21 cellular contexts compared by ENCODE assay signal in genomic region chr20:61878478-61879302, GRCh38.
"Had no signal": no experiment of that assay in that cellular context is flagged by ENCODE, and none has a peak within 500 bp of the region (broad histone marks: within the 10 kb centered on the region; RNA-seq: fewer than 3 reads in every experiment).

No MANE protein-coding gene starts in this region.

- ATAC-seq: PC-3, T-cell had no signal

- H3K4me2 ChIP-seq: SK-N-SH had no signal

- H3K4me3 ChIP-seq: Peyer's patch had no signal

- H3K4me1 ChIP-seq: Peyer's patch had no signal

- H3K9ac ChIP-seq: SK-N-SH had no signal

- H3K9me3 Mint-ChIP-seq: T-cell had no signal

- H3K4me3 Mint-ChIP-seq: T-cell had no signal

- H3K27ac ChIP-seq: HL-60, Peyer's patch had no signal

- H3K27me3 ChIP-seq: Peyer's patch had no signal

- H3K36me3 ChIP-seq: Peyer's patch had no signal

- H3K36me3 Mint-ChIP-seq: T-cell had no signal

- DNase-seq: KBM-7, MV-4-11, NCI-H1048, NCI-H1105, NCI-H1436 treated with DMSO at 0.1 percent for 48 hours, NCI-H1694, NCI-H187 treated with DMSO at 0.1 percent for 48 hours, NCI-H2029 treated with DMSO at 0.1 percent for 48 hours, NCI-H2171, NCI-H226, NCI-H446, NCI-H510A, NCI-H69, NCI-H774, PC-3, Peyer's patch, SHP77, SK-N-SH, SW 1271, T-cell had no signal

- H3K4me1 Mint-ChIP-seq: T-cell had no signal

- H3K9me3 ChIP-seq: Peyer's patch, SK-N-SH had no signal

- H3K27ac Mint-ChIP-seq: T-cell had no signal
